20 cellular contexts compared by ENCODE assay signal in the genomic region with DNA sequence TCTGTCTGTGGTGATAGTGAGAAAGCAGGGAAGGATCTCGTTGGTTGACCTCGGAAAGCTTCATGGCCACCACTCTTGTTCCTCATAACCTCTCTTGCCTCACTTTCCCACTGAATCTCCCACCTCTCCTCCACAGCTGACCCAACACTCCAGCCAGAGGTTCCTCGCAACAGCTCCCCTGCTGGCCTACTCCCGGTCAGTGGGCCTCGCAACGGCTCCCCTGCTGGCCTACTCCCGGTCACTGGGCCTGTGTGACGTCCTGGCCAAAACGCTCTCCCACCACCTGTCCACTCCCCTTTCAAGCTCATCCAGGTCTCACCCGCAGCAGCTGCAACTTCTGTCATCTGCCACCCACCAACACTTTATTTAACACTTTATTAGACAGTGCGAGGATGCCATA.
DNase-seq lines count a peak whose midpoint lies in the region; ATAC-seq, FAIRE-seq and TF ChIP-seq lines count a peak whose summit lies in the region.
"Had no signal": no experiment of that assay in that cellular context is flagged by ENCODE, and none has a peak within 500 bp of the region (broad histone marks: within the 10 kb centered on the region; RNA-seq: fewer than 3 reads in every experiment).

No MANE protein-coding gene starts in this region.

- H3K27me3 ChIP-seq in Panc1 (ENCODE audit: control insufficient read depth, insufficient read depth, low read length), result no peaks in the 10 kb centered on the region
- no peaks in the 10 kb centered on the region for H3K27me3 ChIP-seq in endothelial cell of umbilical vein (ENCODE audit: control insufficient read depth in 2 of 2, insufficient read depth in 2 of 2, low read length in 2 of 2)
- H3K27me3 ChIP-seq in neutrophil, result no peaks in the 10 kb centered on the region
- H3K27me3 ChIP-seq in body of pancreas, result no peaks in the 10 kb centered on the region
- H3K27me3 ChIP-seq: breast epithelium had no signal

- H3K9ac ChIP-seq in endothelial cell of umbilical vein (replicated peaks; ENCODE audit: extremely low read depth, insufficient read depth, low read length), result no peak overlapping the region
- H3K9ac ChIP-seq: KMS-11 had no signal

- no peak for DNase-seq in Panc1 (ENCODE audit: low read depth, low spot score)
- DNase-seq in endothelial cell of umbilical vein (ENCODE audit: low read depth, low spot score), result no peak
- DNase-seq in HK-2 (ENCODE audit: unreplicated experiment), result no peak
- no peak for DNase-seq in body of pancreas
- no peak for DNase-seq in cerebellar cortex (ENCODE audit: low spot score)
- DNase-seq: activated CD4-positive, alpha-beta T cell treated with anti-CD3 and anti-CD28 coated beads for 48 hours; activated CD8-positive, alpha-beta memory T cell treated with anti-CD3 and anti-CD28 coated beads, Interleukin-2, amount 50 U/mL, for 48 hours; effector memory CD8-positive, alpha-beta T cell; HCEC 1CT; mesenchymal stem cell; NCI-H1417; nucleus accumbens; stimulated activated CD4-positive, alpha-beta T cell treated with anti-CD3 and anti-CD28 coated beads, Interleukin-4, amount 100 ng/mL, for 4 hours had no signal

- CTCF ChIA-PET in Panc1 (lab: Charles Lee) (interaction anchor here (0.6 kb wide), 2 partner anchors 106 to 188 kb away, joined by 3 read pairs; no protein-coding TSS in a partner anchor), endothelial cell of umbilical vein (lab: Charles Lee) (interaction anchor here (0.7 to 5.5 kb wide), 5 partner anchors 16 to 153 kb away, joined by 3 to 25 read pairs (median 6); no protein-coding TSS in a partner anchor)

- H4K20me1 ChIP-seq in endothelial cell of umbilical vein (replicated peaks; ENCODE audit: control insufficient read depth, extremely low read depth, insufficient read depth, low read length), result no peaks in the 10 kb centered on the region

- H3K36me3 ChIP-seq in Panc1 (ENCODE audit: control insufficient read depth, insufficient read depth, low read length) (no peaks in the 10 kb centered on the region), endothelial cell of umbilical vein (ENCODE audit: control insufficient read depth in 2 of 2, extremely low read depth in 1 of 2, insufficient read depth in 2 of 2, low read length in 2 of 2) (no peaks in the 10 kb centered on the region), neutrophil (no peaks in the 10 kb centered on the region), body of pancreas (replicated peaks in 1 of 2; ENCODE audit: insufficient read depth in 1 of 2, low read depth in 2 of 2) (peaks cover 0 to 15% of the 10 kb centered on the region in 2 donors)
- H3K36me3 ChIP-seq: breast epithelium, thoracic aorta had no signal

- H3K9me1 ChIP-seq in endothelial cell of umbilical vein (replicated peaks; ENCODE audit: control insufficient read depth, extremely low read depth, insufficient read depth, low read length), result no peaks in the 10 kb centered on the region

- TF ChIP-seq POLR2A in endothelial cell of umbilical vein (IDR thresholded peaks at IDR 0.05; ENCODE audit: low read depth, low read length) (no peak), body of pancreas (IDR thresholded peaks at IDR 0.05) (no peak)

- WGBS in body of pancreas, 2 donors, result 94 to 95% methylated on average over 11 of the region's 11 CpGs

- FAIRE-seq in endothelial cell of umbilical vein (lab: Jason Lieb, UNC), result no peak

- BruUV-seq in Panc1 (replicated peaks; lab: Mats Ljungman, UMichigan) (no TSS peak), endothelial cell of umbilical vein (replicated peaks; lab: Mats Ljungman, UMichigan) (no TSS peak)

- ATAC-seq in Panc1 (peak; percentile 65; the same call in 1 of the 2 replicates), body of pancreas (no peak), GM19351 (IDR thresholded peaks at IDR 0.05; ENCODE audit: unreplicated experiment) (no peak)
- ATAC-seq: effector memory CD8-positive, alpha-beta T cell had no signal

- dilution Hi-C loops in endothelial cell of umbilical vein (cut with MboI; ENCODE audit: extremely low pct_ligation_motif_present, low sequenced_read_pairs), result no loop called here

- H3K4me3 ChIP-seq in GM12875 (ENCODE audit: low read depth, low read length) (no peak overlapping the region), Panc1 (ENCODE audit: low read depth in 2 of 2, low read length in 2 of 2) (no peak overlapping the region), endothelial cell of umbilical vein (replicated peaks in 1 of 3; ENCODE audit: insufficient read depth in 1 of 3, low read depth in 1 of 3, low read length in 3 of 3) (no peak overlapping the region), neutrophil (ENCODE audit: low read depth in 1 of 2, low read length in 1 of 2) (no peak overlapping the region), body of pancreas (no peak overlapping the region)
- H3K4me3 ChIP-seq: breast epithelium, thoracic aorta had no signal

- no peak overlapping the region for H2AFZ ChIP-seq in endothelial cell of umbilical vein (ENCODE audit: low read depth, low read length)

- no peaks in the 10 kb centered on the region for H3K79me2 ChIP-seq in endothelial cell of umbilical vein (ENCODE audit: control insufficient read depth, insufficient read depth, low read length)

- intact Hi-C loops in Panc1 (cut with micrococcal nuclease; ENCODE audit: unreplicated experiment), result no loop called here
- intact Hi-C loops in endothelial cell of umbilical vein (cut with micrococcal nuclease), result no loop called here
- intact Hi-C loops in body of pancreas (cut with DNase I), result no loop called here

- H3K27ac ChIP-seq in Panc1 (ENCODE audit: low read length) (no peak overlapping the region), endothelial cell of umbilical vein (ENCODE audit: insufficient read depth, low read depth, low read length) (no peak overlapping the region), neutrophil (peak overlapping the region; percentile 66), body of pancreas (no peak overlapping the region)
- H3K27ac ChIP-seq: breast epithelium, C4-2B, KMS-11, thoracic aorta had no signal

- POLR2A ChIA-PET in Panc1 (lab: Charles Lee) (no interaction called here), endothelial cell of umbilical vein (lab: Charles Lee) (no interaction called here)

- 0 out of 2 replicates have a peak, but pooled peaks have one; percentile 11 for TF ChIP-seq CTCF in GM12875 (IDR thresholded peaks at IDR 0.05; ENCODE audit: borderline replicate concordance, insufficient read depth, low read depth, low read length)
- peak; percentile 54 for TF ChIP-seq CTCF in Panc1 (IDR thresholded peaks at IDR 0.05)
- peak; percentile 23 to 44 for TF ChIP-seq CTCF in endothelial cell of umbilical vein (IDR thresholded peaks at IDR 0.05; ENCODE audit: extremely low read depth in 1 of 2, insufficient read depth in 1 of 2, low read depth in 1 of 2, low read length in 2 of 2)
- no peak for TF ChIP-seq CTCF in neutrophil (IDR thresholded peaks at IDR 0.05)
- no peak for TF ChIP-seq CTCF in body of pancreas (IDR thresholded peaks at IDR 0.05)

- H3K9me3 ChIP-seq in Panc1 (ENCODE audit: control insufficient read depth, insufficient read depth, low read depth, low read length), result no peaks in the 10 kb centered on the region
- H3K9me3 ChIP-seq in endothelial cell of umbilical vein (replicated peaks; ENCODE audit: control insufficient read depth, insufficient read depth, low read length), result no peaks in the 10 kb centered on the region
- no peaks in the 10 kb centered on the region for H3K9me3 ChIP-seq in neutrophil
- no peaks in the 10 kb centered on the region for H3K9me3 ChIP-seq in body of pancreas
- H3K9me3 ChIP-seq: breast epithelium, thoracic aorta had no signal

- no peaks in the 10 kb centered on the region for H3K4me1 ChIP-seq in Panc1 (ENCODE audit: control insufficient read depth, insufficient read depth, low read length)
- H3K4me1 ChIP-seq in endothelial cell of umbilical vein (ENCODE audit: control insufficient read depth, extremely low read depth, insufficient read depth, low read length), result peaks cover 27% of the 10 kb centered on the region
- peaks cover 89% of the 10 kb centered on the region in 2 experiments for H3K4me1 ChIP-seq in neutrophil (ENCODE audit: control insufficient read depth in 1 of 2, insufficient read depth in 1 of 2, low read depth in 1 of 2, low read length in 1 of 2)
- peaks cover under 1% of the 10 kb centered on the region for H3K4me1 ChIP-seq in body of pancreas
- H3K4me1 ChIP-seq: breast epithelium had no signal

- no peak overlapping the region for H3K4me2 ChIP-seq in endothelial cell of umbilical vein (ENCODE audit: insufficient read depth, low read length)
- H3K4me2 ChIP-seq: KMS-11 had no signal

- in situ Hi-C loops in Panc1 (cut with HindIII; ENCODE audit: low pct_unique_long_range_greater_than_20kb, low sequenced_read_pairs), result loop anchor here (10.0 kb wide), 1 partner anchor 129 kb away; no protein-coding TSS in a partner anchor

TF ChIP-seq in endothelial cell of umbilical vein, 7 proteins besides CTCF, POLR2A, EP300 and RAD21:
- TF ChIP-seq MYC (IDR thresholded peaks at IDR 0.05; ENCODE audit: low read depth, low read length), result no peak
- no peak for TF ChIP-seq EZH2 (IDR thresholded peaks at IDR 0.05; ENCODE audit: borderline replicate concordance, low read depth, low read length, severe bottlenecking)
- no peak for TF ChIP-seq JUN (IDR thresholded peaks at IDR 0.05; ENCODE audit: borderline replicate concordance, insufficient read depth, insufficient read length, low read depth)
- no peak for TF ChIP-seq POLR2AphosphoS5 (IDR thresholded peaks at IDR 0.05; ENCODE audit: insufficient read depth, low read depth, low read length)
- TF ChIP-seq, protein P1, sequence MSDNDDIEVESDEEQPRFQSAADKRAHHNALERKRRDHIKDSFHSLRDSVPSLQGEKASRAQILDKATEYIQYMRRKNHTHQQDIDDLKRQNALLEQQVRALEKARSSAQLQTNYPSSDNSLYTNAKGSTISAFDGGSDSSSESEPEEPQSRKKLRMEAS (IDR thresholded peaks at IDR 0.05; ENCODE audit: insufficient read depth, insufficient read length), result no peak
- no peak for TF ChIP-seq GATA2 (IDR thresholded peaks at IDR 0.05; ENCODE audit: insufficient read depth, insufficient read length, low read depth, low read length)
- no peak for TF ChIP-seq FOS (IDR thresholded peaks at IDR 0.05; ENCODE audit: borderline replicate concordance, insufficient read depth, low read length)

Comparison
In these comparisons a context has a peak if more than half of its experiments do, and no peak if none do; other contexts are left out.
1. CTCF ChIP-seq: peak in GM12875 (single experiment), Panc1 (single experiment) and endothelial cell of umbilical vein (2 of 2); none in neutrophil (single experiment) and body of pancreas (0 of 7).